In genomic region chr5:322942-323879, GRCh38 we compare ENCODE assay signal across 9 cellular contexts. TPM values are rescaled to one million over a fixed set of nuclear protein-coding genes. Genes with fewer than 3 reads are reported as not detected.
DNase-seq lines count a peak whose midpoint lies in the region; ATAC-seq and TF ChIP-seq lines count a peak whose summit lies in the region.
"Had no signal": no experiment of that assay in that cellular context is flagged by ENCODE, and none has a peak within 500 bp of the region (broad histone marks: within the 10 kb centered on the region; RNA-seq: fewer than 3 reads in every experiment).

No MANE protein-coding gene starts in this region.

- H3K36me3 ChIP-seq in H7 (replicated peaks; ENCODE audit: control insufficient read depth, insufficient read depth, low read length) (no peaks in the 10 kb centered on the region), body of pancreas (replicated peaks in 1 of 2; ENCODE audit: insufficient read depth in 1 of 2, low read depth in 2 of 2) (no peaks in the 10 kb centered on the region)

- H3K27me3 Mint-ChIP-seq in activated naive CD8-positive, alpha-beta T cell treated with anti-CD3 and anti-CD28 coated beads for 36 hours, result peaks cover 26% of the 10 kb centered on the region
- H3K27me3 Mint-ChIP-seq in naive thymus-derived CD8-positive, alpha-beta T cell, result peaks cover 16 to 62% (median 30%) of the 10 kb centered on the region in 5 donors

- H3K27me3 ChIP-seq in H7 (ENCODE audit: control insufficient read depth, insufficient read depth, low read length), result peaks cover 52% of the 10 kb centered on the region
- peaks cover 0 to 25% of the 10 kb centered on the region in 2 donors for H3K27me3 ChIP-seq in body of pancreas

- H3K4me3 Mint-ChIP-seq in activated naive CD8-positive, alpha-beta T cell treated with anti-CD3 and anti-CD28 coated beads for 36 hours, result peak overlapping the region; percentile 78
- H3K4me3 Mint-ChIP-seq in naive thymus-derived CD8-positive, alpha-beta T cell, result peak overlapping the region in 9 of 10 donors; percentile 2 to 66 (median 52)

- WGBS in body of pancreas, 2 donors, result 50 to 54% methylated on average over 29 to 30 of the region's 30 CpGs

- TF ChIP-seq CTCF in body of pancreas (IDR thresholded peaks at IDR 0.05), result no peak

- peaks cover 2% of the 10 kb centered on the region for H3K9me3 Mint-ChIP-seq in activated naive CD8-positive, alpha-beta T cell treated with anti-CD3 and anti-CD28 coated beads for 36 hours
- H3K9me3 Mint-ChIP-seq in naive thymus-derived CD8-positive, alpha-beta T cell, result no peaks in the 10 kb centered on the region

- intact Hi-C loops in body of pancreas (cut with DNase I), result no loop called here

- H3K4me1 Mint-ChIP-seq in activated naive CD8-positive, alpha-beta T cell treated with anti-CD3 and anti-CD28 coated beads for 36 hours, result peaks cover 14% of the 10 kb centered on the region
- peaks cover 1 to 16% (median 11%) of the 10 kb centered on the region in 4 donors for H3K4me1 Mint-ChIP-seq in naive thymus-derived CD8-positive, alpha-beta T cell

- H3K27ac Mint-ChIP-seq in activated naive CD8-positive, alpha-beta T cell treated with anti-CD3 and anti-CD28 coated beads for 36 hours, result peak overlapping the region; percentile 60
- H3K27ac Mint-ChIP-seq in naive thymus-derived CD8-positive, alpha-beta T cell, result peak overlapping the region in 1 of 10 donors; percentile 85

- ATAC-seq in naive thymus-derived CD8-positive, alpha-beta T cell, result no peak
- ATAC-seq in GM21529 (IDR thresholded peaks at IDR 0.05; ENCODE audit: unreplicated experiment), result no peak
- ATAC-seq in body of pancreas, result no peak

- H3K9me3 ChIP-seq in body of pancreas, result no peaks in the 10 kb centered on the region

- peak; percentile 53 for DNase-seq in DMS79 (lab: John Stamatoyannopoulos, UW)
- DNase-seq in H7, result peak; percentile 61
- DNase-seq in activated naive CD8-positive, alpha-beta T cell treated with anti-CD3 and anti-CD28 coated beads for 36 hours, result no peak
- DNase-seq in naive thymus-derived CD8-positive, alpha-beta T cell, result peak in 1 of 10 donors; percentile 58
- DNase-seq in HCEC 1CT, result no peak
- DNase-seq in NCI-H2107 (lab: John Stamatoyannopoulos, UW), result no peak
- DNase-seq in body of pancreas, result no peak
- DNase-seq: activated CD4-positive, CD25-positive, alpha-beta regulatory T cell had no signal

- peaks cover 25% of the 10 kb centered on the region for H3K4me1 ChIP-seq in body of pancreas

- no peak overlapping the region for H3K27ac ChIP-seq in body of pancreas

- no peak for TF ChIP-seq POLR2A in body of pancreas (IDR thresholded peaks at IDR 0.05)

- H3K4me3 ChIP-seq in H7 (ENCODE audit: insufficient read depth, low read depth, low read length) (no peak overlapping the region), body of pancreas (no peak overlapping the region)

- POLR2A ChIA-PET in naive thymus-derived CD8-positive, alpha-beta T cell (lab: Charles Lee), result no interaction called here

- peaks cover 42% of the 10 kb centered on the region for H3K36me3 Mint-ChIP-seq in activated naive CD8-positive, alpha-beta T cell treated with anti-CD3 and anti-CD28 coated beads for 36 hours
- H3K36me3 Mint-ChIP-seq in naive thymus-derived CD8-positive, alpha-beta T cell, result peaks cover 0 to 7% (median 0%) of the 10 kb centered on the region in 3 donors

RNA-seq across cellular contexts. Expression of gene AHRR, which starts 1.7 kb away (rescaled TPM):
- 0.74 and 1.4 TPM in 2 replicates for total RNA-seq in H7 (2014; rRNA removed; shearing (Covaris generic))
- total RNA-seq in activated naive CD8-positive, alpha-beta T cell treated with anti-CD3 and anti-CD28 coated beads for 36 hours, result 10 to 100 TPM; 24.0 to 26.6 TPM
- total RNA-seq in naive thymus-derived CD8-positive, alpha-beta T cell, result 1 to 10 TPM; 5.8 to 7.6 TPM
- under 1 TPM in 2 of 3 donors, not detected in 1; 0.11 to 0.23 TPM for polyA plus RNA-seq in naive thymus-derived CD8-positive, alpha-beta T cell
- under 1 TPM; 0.26 to 0.33 TPM for total RNA-seq in body of pancreas

RNA-seq across cellular contexts. Expression of gene PDCD6, which starts 51.8 kb away (rescaled TPM):
- total RNA-seq in H7 (2014; rRNA removed; shearing (Covaris generic)), result 87.1 and 116 TPM in 2 replicates
- 100 to 1,000 TPM in 1 of 2 experiments, 10 to 100 TPM in 1; 97.3 to 102 TPM for total RNA-seq in activated naive CD8-positive, alpha-beta T cell treated with anti-CD3 and anti-CD28 coated beads for 36 hours
- 10 to 100 TPM; 92.5 to 98.2 TPM for total RNA-seq in naive thymus-derived CD8-positive, alpha-beta T cell
- 100 to 1,000 TPM; 183 to 223 (median 211) TPM for polyA plus RNA-seq in naive thymus-derived CD8-positive, alpha-beta T cell
- 10 to 100 TPM; 43.1 to 49.4 TPM for total RNA-seq in body of pancreas

Comparison
In these comparisons a context has a peak if more than half of its experiments do, and no peak if none do; other contexts are left out.
1. DNase-seq: peak in DMS79 (single experiment) and H7 (single experiment); none in activated naive CD8-positive, alpha-beta T cell treated with anti-CD3 and anti-CD28 coated beads for 36 hours (single experiment), HCEC 1CT (single experiment), NCI-H2107 (single experiment) and body of pancreas (0 of 4).